In genomic region chr11:62788991-62789390, GRCh38 we compare ENCODE assay signal across 11 cellular contexts. TPM values are rescaled to one million over a fixed set of nuclear protein-coding genes. Genes with fewer than 3 reads are reported as not detected.
DNase-seq lines count a peak whose midpoint lies in the region; ATAC-seq and TF ChIP-seq lines count a peak whose summit lies in the region.
"Had no signal": no experiment of that assay in that cellular context is flagged by ENCODE, and none has a peak within 500 bp of the region (broad histone marks: within the 10 kb centered on the region; RNA-seq: fewer than 3 reads in every experiment).

No MANE protein-coding gene starts in this region.

- H3K27me3 ChIP-seq in vagina: no peaks in the 10 kb centered on the region
- H3K27me3 ChIP-seq: testis had no signal

- no peaks in the 10 kb centered on the region for H3K9me3 ChIP-seq in vagina
- H3K9me3 ChIP-seq: testis had no signal

- ATAC-seq in effector memory CD8-positive, alpha-beta T cell (replicated peaks): no peak
- no peak for ATAC-seq in stimulated activated naive CD8-positive, alpha-beta T cell treated with anti-CD3 and anti-CD28 coated beads, Interleukin-15, amount 100 ng/mL, for 72 hours
- ATAC-seq in GM21367 (IDR thresholded peaks at IDR 0.05; ENCODE audit: unreplicated experiment): no peak

- H3K4me1 ChIP-seq in vagina: peaks cover 57% of the 10 kb centered on the region

- no peak for DNase-seq in activated naive CD4-positive, alpha-beta T cell (lab: John Stamatoyannopoulos, UW)
- DNase-seq in RWPE1 (ENCODE audit: low spot score) (no peak), vagina (ENCODE audit: extremely low spot score in 2 of 2) (no peak), HEK293T (ENCODE audit: extremely low spot score) (no peak)
- DNase-seq in effector memory CD8-positive, alpha-beta T cell: no peak
- DNase-seq in stimulated activated naive CD8-positive, alpha-beta T cell treated with anti-CD3 and anti-CD28 coated beads, Interleukin-15, amount 100 ng/mL, for 72 hours: no peak
- DNase-seq: activated CD4-positive, CD25-positive, alpha-beta regulatory T cell; COR-L47; testis had no signal

- CTCF ChIA-PET in RWPE1 (lab: Yijun Ruan, JAX) (interaction anchor here (0.5 kb wide), 1 partner anchor 16 kb away, joined by 3 read pairs; no protein-coding TSS in a partner anchor), HEK293T (lab: Yijun Ruan, JAX) (interaction anchor here (0.6 to 1.1 kb wide), 2 partner anchors 35 to 42 kb away, joined by 3 read pairs; partner anchors contain the start of gene ZBTB3)

- H3K36me3 ChIP-seq in vagina: peaks cover 0 to 18% of the 10 kb centered on the region in 2 donors

- TF ChIP-seq POLR2A in vagina (IDR thresholded peaks at IDR 0.05): no peak

- intact Hi-C loops in vagina (cut with DNase I): loop anchor here (5.0 to 10.0 kb wide), 2 partner anchors 46 to 73 kb away; partner anchors contain the start of genes STX5, TEX54 and WDR74

- H3K27ac ChIP-seq in RWPE1: peak overlapping the region; percentile 99
- H3K27ac ChIP-seq in vagina: no peak overlapping the region
- H3K27ac ChIP-seq: testis had no signal

- peaks cover 9% of the 10 kb centered on the region for H3K36me3 Mint-ChIP-seq in activated naive CD4-positive, alpha-beta T cell treated with anti-CD3 and anti-CD28 coated beads, Interleukin-2, amount 50 U/mL, for 24 hours
- H3K36me3 Mint-ChIP-seq in effector memory CD8-positive, alpha-beta T cell (ENCODE audit: insufficient read depth): peaks cover 63% of the 10 kb centered on the region

- H3K27ac Mint-ChIP-seq in activated naive CD4-positive, alpha-beta T cell treated with anti-CD3 and anti-CD28 coated beads, Interleukin-2, amount 50 U/mL, for 24 hours: peak overlapping the region; percentile 78
- H3K27ac Mint-ChIP-seq in effector memory CD8-positive, alpha-beta T cell: peak overlapping the region; percentile 27 to 89
- H3K27ac Mint-ChIP-seq in stimulated activated naive CD8-positive, alpha-beta T cell treated with anti-CD3 and anti-CD28 coated beads, Interleukin-15, amount 100 ng/mL, for 72 hours: peak overlapping the region; percentile 5 to 77

- no peak overlapping the region for H3K4me3 ChIP-seq in vagina
- H3K4me3 ChIP-seq: testis had no signal

- H3K4me3 Mint-ChIP-seq in activated naive CD4-positive, alpha-beta T cell treated with anti-CD3 and anti-CD28 coated beads, Interleukin-2, amount 50 U/mL, for 24 hours: peak overlapping the region; percentile 95
- peak overlapping the region; percentile 95 for H3K4me3 Mint-ChIP-seq in effector memory CD8-positive, alpha-beta T cell
- peak overlapping the region; percentile 92 to 97 for H3K4me3 Mint-ChIP-seq in stimulated activated naive CD8-positive, alpha-beta T cell treated with anti-CD3 and anti-CD28 coated beads, Interleukin-15, amount 100 ng/mL, for 72 hours

- H3K27me3 Mint-ChIP-seq in activated naive CD4-positive, alpha-beta T cell treated with anti-CD3 and anti-CD28 coated beads, Interleukin-2, amount 50 U/mL, for 24 hours: no peaks in the 10 kb centered on the region
- H3K27me3 Mint-ChIP-seq in effector memory CD8-positive, alpha-beta T cell: no peaks in the 10 kb centered on the region
- H3K27me3 Mint-ChIP-seq in stimulated activated naive CD8-positive, alpha-beta T cell treated with anti-CD3 and anti-CD28 coated beads, Interleukin-15, amount 100 ng/mL, for 72 hours: no peaks in the 10 kb centered on the region

- POLR2A ChIA-PET in RWPE1 (lab: Yijun Ruan, JAX; ENCODE audit: low non-redundant PET) (no interaction called here), HEK293T (lab: Yijun Ruan, JAX) (interaction anchor here (0.8 to 8.8 kb wide), 7 partner anchors 15 to 73 kb away, joined by 3 to 144 read pairs (median 7); partner anchors contain the start of genes STX5, WDR74 and ZBTB3)

- H3K9me3 Mint-ChIP-seq in activated naive CD4-positive, alpha-beta T cell treated with anti-CD3 and anti-CD28 coated beads, Interleukin-2, amount 50 U/mL, for 24 hours: no peaks in the 10 kb centered on the region
- no peaks in the 10 kb centered on the region for H3K9me3 Mint-ChIP-seq in effector memory CD8-positive, alpha-beta T cell
- H3K9me3 Mint-ChIP-seq in stimulated activated naive CD8-positive, alpha-beta T cell treated with anti-CD3 and anti-CD28 coated beads, Interleukin-15, amount 100 ng/mL, for 72 hours: no peaks in the 10 kb centered on the region

- TF ChIP-seq CTCF in RWPE1 (conservative IDR thresholded peaks at IDR 0.05; ENCODE audit: low read depth) (no peak), vagina (IDR thresholded peaks at IDR 0.05) (no peak)

- peaks cover 49% of the 10 kb centered on the region for H3K4me1 Mint-ChIP-seq in activated naive CD4-positive, alpha-beta T cell treated with anti-CD3 and anti-CD28 coated beads, Interleukin-2, amount 50 U/mL, for 24 hours
- peaks cover 34 to 42% of the 10 kb centered on the region in 2 donors for H3K4me1 Mint-ChIP-seq in effector memory CD8-positive, alpha-beta T cell (ENCODE audit: low read depth in 2 of 2)
- H3K4me1 Mint-ChIP-seq in stimulated activated naive CD8-positive, alpha-beta T cell treated with anti-CD3 and anti-CD28 coated beads, Interleukin-15, amount 100 ng/mL, for 72 hours: peaks cover 61% of the 10 kb centered on the region

TF ChIP-seq in HEK293T, 16 proteins besides CTCF, POLR2A, EP300 and RAD21:
- TF ChIP-seq BHLHE40 (IDR thresholded peaks at IDR 0.05; ENCODE audit: borderline replicate concordance): no peak
- no peak for TF ChIP-seq FOXK2 (IDR thresholded peaks at IDR 0.05)
- TF ChIP-seq L3MBTL2 (conservative IDR thresholded peaks at IDR 0.05): no peak
- TF ChIP-seq CTBP1 (IDR thresholded peaks at IDR 0.05; ENCODE audit: borderline replicate concordance): no peak
- no peak for TF ChIP-seq ZNF384 (IDR thresholded peaks at IDR 0.05)
- TF ChIP-seq FOXA1 (IDR thresholded peaks at IDR 0.05): no peak
- no peak for TF ChIP-seq TARDBP (IDR thresholded peaks at IDR 0.05)
- TF ChIP-seq FOXM1 (IDR thresholded peaks at IDR 0.05; ENCODE audit: borderline replicate concordance): no peak
- no peak for TF ChIP-seq HDGF (IDR thresholded peaks at IDR 0.05; ENCODE audit: borderline replicate concordance)
- TF ChIP-seq ELF4 (IDR thresholded peaks at IDR 0.05): no peak
- no peak for TF ChIP-seq LEF1 (IDR thresholded peaks at IDR 0.05; ENCODE audit: borderline replicate concordance)
- TF ChIP-seq SUZ12 (IDR thresholded peaks at IDR 0.05): no peak
- no peak for TF ChIP-seq PKNOX1 (IDR thresholded peaks at IDR 0.05)
- TF ChIP-seq ARNT (IDR thresholded peaks at IDR 0.05): no peak

RNA-seq across cellular contexts. Expression of gene TMEM179B, which starts 1.8 kb away (rescaled TPM):
- total RNA-seq in vagina: 61.9 TPM

RNA-seq across cellular contexts. Expression of gene TMEM223, which starts 2.8 kb away (rescaled TPM):
- total RNA-seq in vagina: 19.6 TPM

RNA-seq across cellular contexts. Expression of gene NXF1, which starts 16.2 kb away (rescaled TPM):
- total RNA-seq in vagina: 64.1 TPM

RNA-seq across cellular contexts. Expression of gene TAF6L, which starts 17.8 kb away (rescaled TPM):
- total RNA-seq in vagina: 24.8 TPM

RNA-seq across cellular contexts. Expression of gene POLR2G, which starts 27.6 kb away (rescaled TPM):
- total RNA-seq in vagina: 52.8 TPM
